Comparison of ENCODE assay signal across 11 cellular contexts in the genomic region with DNA sequence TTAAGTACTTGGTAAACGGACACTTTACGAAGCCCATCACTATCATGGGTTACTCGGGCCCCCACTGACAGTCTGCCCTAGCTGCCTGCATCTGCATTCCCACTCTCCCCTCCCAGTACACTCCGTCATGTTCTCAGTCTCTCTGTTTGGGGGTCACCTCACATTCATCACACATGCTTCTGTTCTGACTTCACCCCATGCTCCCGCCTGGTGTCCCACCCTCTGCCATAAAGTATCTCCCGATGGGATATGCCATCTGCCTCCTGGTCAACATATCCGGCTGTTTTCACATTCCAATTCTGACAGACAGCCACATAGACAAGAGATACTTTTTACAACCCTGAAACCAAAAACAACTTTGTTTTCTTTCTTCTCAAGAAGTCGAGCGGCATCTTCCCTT. TPM values are rescaled to one million over a fixed set of nuclear protein-coding genes. Genes with fewer than 3 reads are reported as not detected.
DNase-seq lines count a peak whose midpoint lies in the region; ATAC-seq and TF ChIP-seq lines count a peak whose summit lies in the region.
"Had no signal": no experiment of that assay in that cellular context is flagged by ENCODE, and none has a peak within 500 bp of the region (broad histone marks: within the 10 kb centered on the region; RNA-seq: fewer than 3 reads in every experiment).

No MANE protein-coding gene starts in this region.

- peak overlapping the region in 1 of 8 donors; percentile 22 for H3K27ac Mint-ChIP-seq in CD8-positive, alpha-beta memory T cell
- H3K27ac Mint-ChIP-seq in progenitor cell of endocrine pancreas = no peak overlapping the region

- peak overlapping the region; percentile 27 to 84 (median 80) for H3K4me3 Mint-ChIP-seq in CD8-positive, alpha-beta memory T cell
- H3K4me3 Mint-ChIP-seq in progenitor cell of endocrine pancreas (ENCODE audit: low read depth) = peak overlapping the region; percentile 86

- H3K27ac ChIP-seq in CD8-positive, alpha-beta memory T cell (ENCODE audit: low read depth, low read length) = no peak overlapping the region
- H3K27ac ChIP-seq in esophagus muscularis mucosa (replicated peaks in 1 of 4) = peak overlapping the region in 1 of 4 donors; percentile 32
- H3K27ac ChIP-seq: cardiac muscle cell had no signal

- no peak for TF ChIP-seq POLR2A in esophagus muscularis mucosa (IDR thresholded peaks at IDR 0.05; ENCODE audit: low read depth)

- peaks cover 29 to 51% of the 10 kb centered on the region in 2 donors for H3K27me3 Mint-ChIP-seq in CD8-positive, alpha-beta memory T cell
- H3K27me3 Mint-ChIP-seq in progenitor cell of endocrine pancreas = peaks cover 48% of the 10 kb centered on the region

- no peaks in the 10 kb centered on the region for H3K9me3 ChIP-seq in CD8-positive, alpha-beta memory T cell (ENCODE audit: low read length)
- no peaks in the 10 kb centered on the region for H3K9me3 ChIP-seq in esophagus muscularis mucosa

- no peak for TF ChIP-seq EP300 in esophagus muscularis mucosa (IDR thresholded peaks at IDR 0.05)

- H3K4me1 ChIP-seq in CD8-positive, alpha-beta memory T cell (ENCODE audit: insufficient read depth, low read length) = peaks cover 4% of the 10 kb centered on the region
- H3K4me1 ChIP-seq in esophagus muscularis mucosa = peaks cover 21 to 39% (median 26%) of the 10 kb centered on the region in 4 donors

- POLR2A ChIA-PET in CD8-positive, alpha-beta memory T cell (lab: Charles Lee) = no interaction called here

- no peak for DNase-seq in CD8-positive, alpha-beta memory T cell
- DNase-seq in NCI-H524 treated with DMSO at 0.1 percent for 48 hours (lab: John Stamatoyannopoulos, UW) = peak; percentile 16
- DNase-seq in esophagus muscularis mucosa (ENCODE audit: extremely low spot score) = no peak
- DNase-seq in progenitor cell of endocrine pancreas (ENCODE audit: low spot score, unreplicated experiment) = no peak
- DNase-seq in OCI-M1 (lab: John Stamatoyannopoulos, UW) = no peak
- DNase-seq in inferior parietal cortex (ENCODE audit: extremely low spot score) = no peak
- DNase-seq: hippocampal formation, MV-4-11 had no signal

- ATAC-seq in HG03139 (IDR thresholded peaks at IDR 0.05; ENCODE audit: unreplicated experiment) (no peak), GM18867 (IDR thresholded peaks at IDR 0.05; ENCODE audit: unreplicated experiment) (no peak)

- peaks cover 0 to 3% (median 0%) of the 10 kb centered on the region in 3 donors for H3K36me3 Mint-ChIP-seq in CD8-positive, alpha-beta memory T cell
- no peaks in the 10 kb centered on the region for H3K36me3 Mint-ChIP-seq in progenitor cell of endocrine pancreas (ENCODE audit: insufficient read depth)

- H3K27me3 ChIP-seq in CD8-positive, alpha-beta memory T cell (ENCODE audit: insufficient read depth, low read length, poor library complexity, severe bottlenecking) = peaks cover 13% of the 10 kb centered on the region
- H3K27me3 ChIP-seq in esophagus muscularis mucosa = peaks cover 0 to 35% (median 0%) of the 10 kb centered on the region in 4 donors

- TF ChIP-seq CTCF in esophagus muscularis mucosa (IDR thresholded peaks at IDR 0.05) (no peak), progenitor cell of endocrine pancreas (IDR thresholded peaks at IDR 0.05; ENCODE audit: unreplicated experiment) (no peak)

- H3K36me3 ChIP-seq in CD8-positive, alpha-beta memory T cell (ENCODE audit: insufficient read depth, low read length) = no peaks in the 10 kb centered on the region
- H3K36me3 ChIP-seq in esophagus muscularis mucosa = peaks cover 0 to under 1% (median 0%) of the 10 kb centered on the region in 4 donors
- H3K36me3 ChIP-seq: cardiac muscle cell had no signal

- intact Hi-C loops in esophagus muscularis mucosa (cut with DNase I) = loop anchor here (5.0 kb wide), 1 partner anchor 230 kb away; no protein-coding TSS in a partner anchor

- peaks cover 9 to 17% (median 15%) of the 10 kb centered on the region in 3 donors for H3K4me1 Mint-ChIP-seq in CD8-positive, alpha-beta memory T cell
- peaks cover 13% of the 10 kb centered on the region for H3K4me1 Mint-ChIP-seq in progenitor cell of endocrine pancreas (ENCODE audit: low read depth)

- CTCF ChIA-PET in CD8-positive, alpha-beta memory T cell (lab: Charles Lee) = no interaction called here

- no peak overlapping the region for H3K4me3 ChIP-seq in CD8-positive, alpha-beta memory T cell (ENCODE audit: low read length)
- peak overlapping the region; percentile 58 to 69 (median 64) for H3K4me3 ChIP-seq in esophagus muscularis mucosa

- 71% methylated on average over 9 of the region's 9 CpGs for whole genome bisulfite sequencing in esophagus muscularis mucosa

- peaks cover 0 to 4% (median 0%) of the 10 kb centered on the region in 5 donors for H3K9me3 Mint-ChIP-seq in CD8-positive, alpha-beta memory T cell
- H3K9me3 Mint-ChIP-seq in progenitor cell of endocrine pancreas (ENCODE audit: low read depth) = no peaks in the 10 kb centered on the region

RNA-seq across cellular contexts. Expression of a gene that starts 1.0 kb away (rescaled TPM):
- total RNA-seq in CD8-positive, alpha-beta memory T cell = under 1 TPM; 0.22 TPM
- polyA plus RNA-seq in CD8-positive, alpha-beta memory T cell = not detected
- 1 to 10 TPM; 1.2 to 6.7 (median 5.9) TPM for total RNA-seq in esophagus muscularis mucosa
- total RNA-seq in progenitor cell of endocrine pancreas = 0.67 and 1.8 TPM in 2 replicates

RNA-seq across cellular contexts. Expression of a gene that starts 46.9 kb away (rescaled TPM):
- under 1 TPM in 1 of 2 experiments, not detected in 1; 0.07 TPM for total RNA-seq in CD8-positive, alpha-beta memory T cell
- not detected for polyA plus RNA-seq in CD8-positive, alpha-beta memory T cell
- total RNA-seq in esophagus muscularis mucosa (1 to 10 TPM in 3 of 4 donors, under 1 TPM in 1; 0.99 to 9.0 (median 4.0) TPM), progenitor cell of endocrine pancreas (5.6 and 6.0 TPM in 2 replicates)
